In the genomic region with DNA sequence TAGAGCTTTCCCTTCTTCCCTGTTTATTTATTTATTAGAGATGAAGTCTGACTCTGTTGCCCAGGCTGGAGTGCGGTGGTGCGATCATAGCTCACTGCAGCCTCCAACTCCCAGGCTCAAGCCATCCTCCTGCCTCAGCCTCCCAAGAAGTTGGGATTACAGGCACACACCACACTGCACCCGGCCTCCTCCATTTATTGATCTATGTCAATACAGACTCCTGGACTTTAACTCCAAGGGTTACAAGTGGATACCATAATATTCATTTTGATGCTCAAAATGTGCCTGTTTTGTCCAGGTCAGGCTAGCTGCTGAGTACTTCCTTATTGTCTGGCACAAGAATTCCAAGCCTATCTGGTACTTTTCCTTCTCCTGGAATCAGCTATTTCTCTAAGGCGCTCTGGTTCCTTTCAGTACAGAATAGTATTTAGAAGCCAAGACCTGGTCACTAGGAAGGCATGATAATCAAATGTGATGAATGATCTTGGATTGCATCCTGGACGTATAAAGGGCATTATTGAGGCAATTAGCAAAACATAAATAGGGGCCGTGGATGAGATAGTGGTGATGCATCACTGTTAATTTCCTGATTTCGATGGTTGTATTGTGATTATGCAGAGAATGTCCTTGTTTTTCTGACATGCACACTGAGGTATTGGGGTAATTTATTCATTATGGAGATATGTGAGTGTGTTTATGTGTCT, we compare ENCODE assay signal across 15 cellular contexts. TPM values are rescaled to one million over a fixed set of nuclear protein-coding genes. Genes with fewer than 3 reads are reported as not detected.
DNase-seq lines count a peak whose midpoint lies in the region; ATAC-seq, FAIRE-seq and TF ChIP-seq lines count a peak whose summit lies in the region.
"Had no signal": no experiment of that assay in that cellular context is flagged by ENCODE, and none has a peak within 500 bp of the region (broad histone marks: within the 10 kb centered on the region; RNA-seq: fewer than 3 reads in every experiment).

No MANE protein-coding gene starts in this region.

- H3K4me3 ChIP-seq in astrocyte (ENCODE audit: insufficient read depth, low read depth, low read length), result no peak overlapping the region
- H3K4me3 ChIP-seq in liver (ENCODE audit: low read depth in 1 of 3, low read length in 3 of 3), result no peak overlapping the region
- H3K4me3 ChIP-seq in upper lobe of left lung, result no peak overlapping the region
- no peak overlapping the region for H3K4me3 ChIP-seq in PC-3 (ENCODE audit: low read length)
- H3K4me3 ChIP-seq: coronary artery had no signal

- no peak for FAIRE-seq in astrocyte (lab: Jason Lieb, UNC)
- FAIRE-seq: GM12891 had no signal

- peak overlapping the region; percentile 87 for H3K27ac Mint-ChIP-seq in activated naive CD4-positive, alpha-beta T cell treated with anti-CD3 and anti-CD28 coated beads, Interleukin-2, amount 50 U/mL, for 24 hours
- no peak overlapping the region for H3K27ac Mint-ChIP-seq in activated naive CD4-positive, alpha-beta T cell treated with anti-CD3 and anti-CD28 coated beads, Interleukin-2, amount 10 ng/mL, durations not matched to agents 7 days and 5 days
- no peak overlapping the region for H3K27ac Mint-ChIP-seq in astrocyte (ENCODE audit: unreplicated experiment)

- CTCF ChIA-PET in activated naive CD4-positive, alpha-beta T cell treated with anti-CD3 and anti-CD28 coated beads, Interleukin-2, amount 10 ng/mL, durations not matched to agents 7 days and 5 days (lab: Charles Lee), result no interaction called here
- CTCF ChIA-PET in PC-3 (lab: Charles Lee), result no interaction called here

- ATAC-seq in upper lobe of left lung (ENCODE audit: low FRiP score in 2 of 2) (no peak), PC-3 (no peak)
- ATAC-seq: foreskin keratinocyte had no signal

- peaks cover 10% of the 10 kb centered on the region for H4K20me1 ChIP-seq in astrocyte (ENCODE audit: insufficient read depth, low read length)
- H4K20me1 ChIP-seq in PC-3 (ENCODE audit: low read length), result no peaks in the 10 kb centered on the region

- H3K36me3 ChIP-seq in astrocyte (ENCODE audit: insufficient read depth, low read length) (peaks cover 12% of the 10 kb centered on the region), liver (ENCODE audit: control insufficient read depth in 4 of 4, insufficient read depth in 3 of 4, low read depth in 1 of 4, low read length in 3 of 4) (peaks cover 13 to 74% (median 36%) of the 10 kb centered on the region in 4 donors), upper lobe of left lung (peaks cover 8 to 94% (median 51%) of the 10 kb centered on the region in 4 donors), PC-3 (ENCODE audit: low read depth, low read length) (peaks cover 5% of the 10 kb centered on the region; the same call in 1 of the 2 replicates)

- POLR2A ChIA-PET in PC-3 (lab: Charles Lee; ENCODE audit: unreplicated experiment), result no interaction called here

- H3K9me3 ChIP-seq in astrocyte (ENCODE audit: insufficient read depth, low read depth, low read length), result no peaks in the 10 kb centered on the region
- H3K9me3 ChIP-seq in liver (ENCODE audit: control insufficient read depth in 4 of 4, low read length in 3 of 4), result no peaks in the 10 kb centered on the region
- no peaks in the 10 kb centered on the region for H3K9me3 ChIP-seq in upper lobe of left lung
- no peaks in the 10 kb centered on the region for H3K9me3 ChIP-seq in PC-3 (ENCODE audit: low read length)

- H2AFZ ChIP-seq in astrocyte (ENCODE audit: low read depth, low read length) (no peak overlapping the region), PC-3 (ENCODE audit: low read length) (no peak overlapping the region)

- TF ChIP-seq RAD21 in liver (IDR thresholded peaks at IDR 0.05), result peak in 1 of 2 donors; percentile 25

- TF ChIP-seq CTCF in astrocyte (IDR thresholded peaks at IDR 0.05; ENCODE audit: insufficient read depth, low read depth, low read length) (no peak), liver (IDR thresholded peaks at IDR 0.05; ENCODE audit: low read depth, low read length, missing input control) (no peak), upper lobe of left lung (IDR thresholded peaks at IDR 0.05) (no peak), PC-3 (conservative IDR thresholded peaks at IDR 0.05; ENCODE audit: low read depth, low read length) (no peak)

- H3F3A ChIP-seq in PC-3 (ENCODE audit: low read length, unreplicated experiment), result no peaks in the 10 kb centered on the region

- no peak for TF ChIP-seq EP300 in upper lobe of left lung (IDR thresholded peaks at IDR 0.05)

- TF ChIP-seq POLR2A in upper lobe of left lung (IDR thresholded peaks at IDR 0.05), result no peak

- DNase-seq in activated naive CD4-positive, alpha-beta T cell treated with anti-CD3 and anti-CD28 coated beads, Interleukin-2, amount 10 ng/mL, durations not matched to agents 7 days and 5 days, result no peak
- DNase-seq in astrocyte (ENCODE audit: low read depth), result peak; percentile 36
- DNase-seq in upper lobe of left lung, result no peak
- DNase-seq in PC-3, result no peak
- DNase-seq in midbrain (lab: John Stamatoyannopoulos, UW), result no peak
- DNase-seq in DMS153 treated with DMSO at 0.1 percent for 48 hours (lab: John Stamatoyannopoulos, UW; ENCODE audit: unreplicated experiment), result no peak
- DNase-seq: DMS79, foreskin keratinocyte, mesendoderm, NCI-H2171 treated with DMSO at 0.1 percent for 48 hours, SHP77 treated with DMSO at 0.1 percent for 48 hours had no signal

- H3K9me3 Mint-ChIP-seq in activated naive CD4-positive, alpha-beta T cell treated with anti-CD3 and anti-CD28 coated beads, Interleukin-2, amount 50 U/mL, for 24 hours, result no peaks in the 10 kb centered on the region
- no peaks in the 10 kb centered on the region for H3K9me3 Mint-ChIP-seq in activated naive CD4-positive, alpha-beta T cell treated with anti-CD3 and anti-CD28 coated beads, Interleukin-2, amount 10 ng/mL, durations not matched to agents 7 days and 5 days
- H3K9me3 Mint-ChIP-seq in astrocyte (ENCODE audit: unreplicated experiment), result peaks cover 4% of the 10 kb centered on the region

- H3K4me1 Mint-ChIP-seq in activated naive CD4-positive, alpha-beta T cell treated with anti-CD3 and anti-CD28 coated beads, Interleukin-2, amount 50 U/mL, for 24 hours, result peaks cover 74% of the 10 kb centered on the region
- peaks cover 57% of the 10 kb centered on the region for H3K4me1 Mint-ChIP-seq in activated naive CD4-positive, alpha-beta T cell treated with anti-CD3 and anti-CD28 coated beads, Interleukin-2, amount 10 ng/mL, durations not matched to agents 7 days and 5 days
- H3K4me1 Mint-ChIP-seq in astrocyte (ENCODE audit: low read depth, unreplicated experiment), result no peaks in the 10 kb centered on the region

- intact Hi-C loops in PC-3 (cut with micrococcal nuclease), result no loop called here

- no peaks in the 10 kb centered on the region for H3K9me2 ChIP-seq in PC-3 (replicated peaks; ENCODE audit: low read length)

- peaks cover 30% of the 10 kb centered on the region for H3K36me3 Mint-ChIP-seq in activated naive CD4-positive, alpha-beta T cell treated with anti-CD3 and anti-CD28 coated beads, Interleukin-2, amount 50 U/mL, for 24 hours
- H3K36me3 Mint-ChIP-seq in activated naive CD4-positive, alpha-beta T cell treated with anti-CD3 and anti-CD28 coated beads, Interleukin-2, amount 10 ng/mL, durations not matched to agents 7 days and 5 days, result peaks cover 82% of the 10 kb centered on the region
- H3K36me3 Mint-ChIP-seq in astrocyte (ENCODE audit: low read depth, unreplicated experiment), result peaks cover 16% of the 10 kb centered on the region

- H3K4me3 Mint-ChIP-seq in activated naive CD4-positive, alpha-beta T cell treated with anti-CD3 and anti-CD28 coated beads, Interleukin-2, amount 50 U/mL, for 24 hours, result no peak overlapping the region
- H3K4me3 Mint-ChIP-seq in activated naive CD4-positive, alpha-beta T cell treated with anti-CD3 and anti-CD28 coated beads, Interleukin-2, amount 10 ng/mL, durations not matched to agents 7 days and 5 days, result no peak overlapping the region
- H3K4me3 Mint-ChIP-seq in astrocyte (ENCODE audit: unreplicated experiment), result no peak overlapping the region

- H3K27me3 ChIP-seq in astrocyte (ENCODE audit: insufficient read depth, low read length) (no peaks in the 10 kb centered on the region), liver (ENCODE audit: control insufficient read depth in 4 of 4, insufficient read depth in 4 of 4, low read length in 3 of 4) (no peaks in the 10 kb centered on the region), upper lobe of left lung (no peaks in the 10 kb centered on the region), PC-3 (ENCODE audit: low read length) (no peaks in the 10 kb centered on the region)
- H3K27me3 ChIP-seq: foreskin keratinocyte had no signal

- no peak overlapping the region for H3K27ac ChIP-seq in astrocyte (ENCODE audit: low read depth, low read length)
- peak overlapping the region; percentile 31 to 38 for H3K27ac ChIP-seq in liver (ENCODE audit: low read depth in 1 of 2, low read length in 2 of 2)
- H3K27ac ChIP-seq in upper lobe of left lung, result peak overlapping the region; percentile 4 to 100 (median 53)
- H3K27ac ChIP-seq in PC-3 (ENCODE audit: low read length), result no peak overlapping the region
- H3K27ac ChIP-seq: foreskin keratinocyte had no signal

- H3K9ac ChIP-seq in astrocyte (ENCODE audit: low read length), result no peak overlapping the region
- H3K9ac ChIP-seq in liver (ENCODE audit: low read depth in 1 of 2, low read length in 2 of 2), result no peak overlapping the region
- no peak overlapping the region for H3K9ac ChIP-seq in PC-3 (ENCODE audit: low read length)

- peaks cover 51% of the 10 kb centered on the region for H3K79me2 ChIP-seq in astrocyte (ENCODE audit: insufficient read depth, low read length)
- H3K79me2 ChIP-seq in PC-3 (ENCODE audit: low read length), result peaks cover 47% of the 10 kb centered on the region

- WGBS in liver, result 60% methylated on average over 7 of the region's 7 CpGs
- WGBS in upper lobe of left lung, 2 donors, result 75 to 81% methylated on average over 7 of the region's 7 CpGs

- no TSS peak for BruUV-seq in PC-3 (replicated peaks; lab: Mats Ljungman, UMichigan)

- no peaks in the 10 kb centered on the region for H3K27me3 Mint-ChIP-seq in activated naive CD4-positive, alpha-beta T cell treated with anti-CD3 and anti-CD28 coated beads, Interleukin-2, amount 50 U/mL, for 24 hours
- H3K27me3 Mint-ChIP-seq in activated naive CD4-positive, alpha-beta T cell treated with anti-CD3 and anti-CD28 coated beads, Interleukin-2, amount 10 ng/mL, durations not matched to agents 7 days and 5 days, result no peaks in the 10 kb centered on the region
- no peaks in the 10 kb centered on the region for H3K27me3 Mint-ChIP-seq in astrocyte (ENCODE audit: low read depth, unreplicated experiment)

- H3K4me1 ChIP-seq in astrocyte (ENCODE audit: insufficient read depth, low read length), result peaks cover 10% of the 10 kb centered on the region
- peaks cover 5 to 21% (median 13%) of the 10 kb centered on the region in 4 donors for H3K4me1 ChIP-seq in liver (ENCODE audit: control insufficient read depth in 4 of 4, insufficient read depth in 4 of 4, low read length in 3 of 4)
- H3K4me1 ChIP-seq in upper lobe of left lung, result peaks cover 42 to 81% (median 57%) of the 10 kb centered on the region in 4 donors
- no peaks in the 10 kb centered on the region for H3K4me1 ChIP-seq in PC-3 (ENCODE audit: insufficient read depth, low read length)

- no peak overlapping the region for H3K4me2 ChIP-seq in astrocyte (ENCODE audit: low read length)
- H3K4me2 ChIP-seq in PC-3 (ENCODE audit: low read length), result no peak overlapping the region

RNA-seq across cellular contexts. Expression of a gene that starts 21.7 kb away (rescaled TPM):
- total RNA-seq in astrocyte, result 17.5 and 17.6 TPM in 2 replicates
- 10 to 100 TPM; 18.0 to 61.9 TPM for total RNA-seq in liver
- 10 to 100 TPM; 15.5 to 41.8 TPM for polyA plus RNA-seq in liver
- total RNA-seq in upper lobe of left lung, result 100 to 1,000 TPM in 5 of 6 donors, 10 to 100 TPM in 1; 87.0 to 202 (median 153) TPM
- total RNA-seq in PC-3 (2014; rRNA removed), result 25.1 and 32.1 TPM in 2 replicates

Comparison
In these comparisons a context has a peak if more than half of its experiments do, and no peak if none do; other contexts are left out.
1. H3K27ac ChIP-seq: peak in liver (2 of 2) and upper lobe of left lung (4 of 4); none in astrocyte (single experiment) and PC-3 (single experiment).